9 cellular contexts compared by ENCODE assay signal in the genomic region with DNA sequence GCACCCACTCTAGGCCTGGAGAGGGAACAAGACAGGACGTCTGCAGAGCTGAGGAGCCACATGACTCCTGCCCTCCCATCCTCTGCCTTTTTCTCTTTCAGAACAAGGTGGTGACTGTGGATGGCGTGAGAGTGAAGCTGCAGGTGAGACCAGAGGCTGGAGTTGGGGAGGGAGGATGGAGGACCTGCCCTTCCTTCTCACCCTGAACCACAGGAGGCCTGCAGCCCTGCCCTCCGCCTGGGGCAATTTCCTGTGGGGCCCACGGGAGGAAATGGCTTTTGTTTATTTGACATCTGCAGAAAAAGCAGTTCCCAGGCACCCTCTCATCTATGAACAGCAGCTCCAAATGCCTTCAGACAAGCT. TPM values are rescaled to one million over a fixed set of nuclear protein-coding genes. Genes with fewer than 3 reads are reported as not detected.
A peak's percentile ranks its signal among the peaks of the same experiment; 100 is the strongest.
DNase-seq lines count a peak whose midpoint lies in the region; ATAC-seq and TF ChIP-seq lines count a peak whose summit lies in the region.
"Had no signal": no experiment of that assay in that cellular context is flagged by ENCODE, and none has a peak within 500 bp of the region (broad histone marks: within the 10 kb centered on the region; RNA-seq: fewer than 3 reads in every experiment).

No MANE protein-coding gene starts in this region.

- peaks cover 74% of the 10 kb centered on the region for H3K4me1 ChIP-seq in lower lobe of right lung
- H3K4me1 ChIP-seq in esophagus squamous epithelium = peaks cover 21 to 76% (median 32%) of the 10 kb centered on the region in 3 donors

- WGBS in esophagus squamous epithelium, 2 donors = 27 to 43% methylated on average over 1 to 4 of the region's 4 CpGs

- H3K27ac ChIP-seq in lower lobe of right lung = peak overlapping the region; percentile 46
- peak overlapping the region in 1 of 4 donors; percentile 55 for H3K27ac ChIP-seq in esophagus squamous epithelium
- H3K27ac ChIP-seq: adrenal gland had no signal

- DNase-seq in EL = peak; percentile 53
- DNase-seq in SW480 (ENCODE audit: low spot score) = peak; percentile 44
- DNase-seq in lower lobe of right lung = no peak
- DNase-seq in esophagus squamous epithelium (lab: John Stamatoyannopoulos, UW) = no peak
- no peak for DNase-seq in globus pallidus (ENCODE audit: low spot score)
- no peak for DNase-seq in NCI-H1436 (lab: John Stamatoyannopoulos, UW)
- no peak for DNase-seq in SHP77 treated with DMSO at 0.1 percent for 48 hours (lab: John Stamatoyannopoulos, UW)

- TF ChIP-seq CTCF in lower lobe of right lung (IDR thresholded peaks at IDR 0.05) = no peak
- TF ChIP-seq CTCF in esophagus squamous epithelium (IDR thresholded peaks at IDR 0.05) = no peak

- H3K27me3 ChIP-seq in lower lobe of right lung (ENCODE audit: low read depth) = peaks cover 31% of the 10 kb centered on the region
- H3K27me3 ChIP-seq in esophagus squamous epithelium = peaks cover 0 to 63% (median 5%) of the 10 kb centered on the region in 4 donors

- peak; percentile 37 for ATAC-seq in HG02610 (IDR thresholded peaks at IDR 0.05; ENCODE audit: unreplicated experiment)
- no peak for ATAC-seq in lower lobe of right lung

- intact Hi-C loops in lower lobe of right lung (cut with DNase I) = no loop called here
- intact Hi-C loops in esophagus squamous epithelium (cut with DNase I) = no loop called here

- H3K9me3 ChIP-seq in lower lobe of right lung = no peaks in the 10 kb centered on the region
- no peaks in the 10 kb centered on the region for H3K9me3 ChIP-seq in esophagus squamous epithelium
- H3K9me3 ChIP-seq: adrenal gland had no signal

- no peak overlapping the region for H3K4me3 ChIP-seq in lower lobe of right lung
- H3K4me3 ChIP-seq in esophagus squamous epithelium = no peak overlapping the region
- H3K4me3 ChIP-seq: adrenal gland had no signal

- H3K36me3 ChIP-seq in lower lobe of right lung (no peaks in the 10 kb centered on the region), esophagus squamous epithelium (no peaks in the 10 kb centered on the region)
- H3K36me3 ChIP-seq: adrenal gland had no signal

- TF ChIP-seq POLR2A in esophagus squamous epithelium (IDR thresholded peaks at IDR 0.05) = no peak

RNA-seq across cellular contexts. Expression of gene RAB37, which starts 5.1 kb away (rescaled TPM):
- total RNA-seq in lower lobe of right lung (7.4 TPM), esophagus squamous epithelium (1 to 10 TPM in 2 of 4 donors, under 1 TPM in 1, not detected in 1; 0.44 to 3.2 (median 1.6) TPM)

RNA-seq across cellular contexts. Expression of gene NHERF1, which starts 6.3 kb away (rescaled TPM):
- 35.7 TPM for total RNA-seq in lower lobe of right lung
- 100 to 1,000 TPM; 214 to 483 (median 313) TPM for total RNA-seq in esophagus squamous epithelium

RNA-seq across cellular contexts. Expression of gene CD300LF, which starts 29.4 kb away (rescaled TPM):
- 66.2 TPM for total RNA-seq in lower lobe of right lung
- total RNA-seq in esophagus squamous epithelium = 1 to 10 TPM in 2 of 4 donors, under 1 TPM in 2; 0.48 to 1.3 (median 0.89) TPM

RNA-seq across cellular contexts. Expression of gene NAT9, which starts 34.0 kb away (rescaled TPM):
- total RNA-seq in lower lobe of right lung (48.6 TPM), esophagus squamous epithelium (10 to 100 TPM; 17.3 to 29.8 (median 24.5) TPM)

Comparison
In these comparisons a context has a peak if more than half of its experiments do, and no peak if none do; other contexts are left out.
1. DNase-seq: peak in EL (single experiment) and SW480 (single experiment); none in lower lobe of right lung (single experiment), esophagus squamous epithelium (single experiment), globus pallidus (single experiment), NCI-H1436 (single experiment) and SHP77 treated with DMSO at 0.1 percent for 48 hours (single experiment).
2. RNA of gene CD300LF, which starts 29.4 kb away (total RNA-seq): 66.2 TPM in lower lobe of right lung (single experiment); 0.48 to 1.3 TPM in esophagus squamous epithelium; every median in the first group is over 10 times any median in the second.